In genomic region chr6:54327631-54328030, GRCh38 we compare ENCODE assay signal across 17 cellular contexts. TPM values are rescaled to one million over a fixed set of nuclear protein-coding genes. Genes with fewer than 3 reads are reported as not detected.
A peak's percentile ranks its signal among the peaks of the same experiment; 100 is the strongest.
DNase-seq lines count a peak whose midpoint lies in the region; ATAC-seq, FAIRE-seq and TF ChIP-seq lines count a peak whose summit lies in the region.
"Had no signal": no experiment of that assay in that cellular context is flagged by ENCODE, and none has a peak within 500 bp of the region (broad histone marks: within the 10 kb centered on the region; RNA-seq: fewer than 3 reads in every experiment).

No MANE protein-coding gene starts in this region.

- H3K4me3 Mint-ChIP-seq in activated CD4-positive, alpha-beta T cell treated with anti-CD3 and anti-CD28 coated beads for 36 hours, result no peak overlapping the region
- H3K4me3 Mint-ChIP-seq: CD14-positive monocyte had no signal

- no peak overlapping the region for H3K23ac ChIP-seq in H1 (ENCODE audit: insufficient read length)

- no peak overlapping the region for H4K5ac ChIP-seq in H1 (ENCODE audit: insufficient read length, low read depth, low read length)

- no peaks in the 10 kb centered on the region for H3K79me1 ChIP-seq in H1 (ENCODE audit: low read depth, low read length)

- no peak overlapping the region for H3K27ac ChIP-seq in HEK293 (ENCODE audit: extremely low read depth, low read depth, low read length)
- H3K27ac ChIP-seq in H1 (ENCODE audit: low read depth, low read length), result no peak overlapping the region
- H3K27ac ChIP-seq in suprapubic skin, result no peak overlapping the region

- 93% methylated on average over 7 of the region's 7 CpGs; no CpG with 5 or more reads in 1 of the 2 experiments for WGBS in H1 (ENCODE audit: extremely low coverage in 1 of 2, insufficient coverage in 1 of 2, insufficient read length in 1 of 2, insufficient replicate concordance in 2 of 2, low coverage in 1 of 2, low lambda C conversion rate in 2 of 2, missing lambda C conversion rate in 1 of 2), 2 experiments
- WGBS in suprapubic skin, result 93% methylated on average over 2 of the region's 7 CpGs

- H3K4me3 ChIP-seq in HEK293 (ENCODE audit: low read depth, low read length) (no peak overlapping the region), H1 (ENCODE audit: extremely low read depth in 1 of 4, insufficient read depth in 2 of 4, low read depth in 3 of 4, low read length in 4 of 4) (no peak overlapping the region), suprapubic skin (no peak overlapping the region)

- H4K91ac ChIP-seq in H1 (replicated peaks; ENCODE audit: insufficient read length, low read length), result no peak overlapping the region

- no peaks in the 10 kb centered on the region for H3K4me1 Mint-ChIP-seq in activated CD4-positive, alpha-beta T cell treated with anti-CD3 and anti-CD28 coated beads for 36 hours
- H3K4me1 Mint-ChIP-seq: CD14-positive monocyte had no signal

- intact Hi-C loops in activated CD4-positive, alpha-beta T cell treated with anti-CD3 and anti-CD28 coated beads for 36 hours (cut with DNase I, micrococcal nuclease), result no loop called here

- H3K18ac ChIP-seq in H1 (ENCODE audit: extremely low read depth, low read length), result no peak overlapping the region

- H3K9ac ChIP-seq in H1 (replicated peaks in 1 of 4; ENCODE audit: extremely low read depth in 1 of 4, low read depth in 3 of 4, low read length in 3 of 4), result no peak overlapping the region

- DNase-seq in NCI-H69 (lab: John Stamatoyannopoulos, UW) (peak; percentile 18), H1 (ENCODE audit: low read depth in 1 of 2, low spot score in 2 of 2) (no peak), C1 segment of cervical spinal cord (lab: John Stamatoyannopoulos, UW) (no peak), D721Med (ENCODE audit: insufficient read length, low spot score) (no peak), suprapubic skin (ENCODE audit: low spot score in 2 of 2) (no peak)
- DNase-seq in activated CD4-positive, alpha-beta T cell treated with anti-CD3 and anti-CD28 coated beads for 36 hours, result no peak
- DNase-seq: AML-193, GF-D8, H7, NCI-H2227 treated with DMSO at 0.1 percent for 48 hours, Right ventricle myocardium superior, SW 1271 had no signal

- no peaks in the 10 kb centered on the region for H3K23me2 ChIP-seq in H1 (ENCODE audit: low read depth, low read length)

- no peaks in the 10 kb centered on the region for H3K36me3 Mint-ChIP-seq in activated CD4-positive, alpha-beta T cell treated with anti-CD3 and anti-CD28 coated beads for 36 hours (ENCODE audit: low read depth)
- H3K36me3 Mint-ChIP-seq: CD14-positive monocyte had no signal

- H3K9me3 Mint-ChIP-seq in activated CD4-positive, alpha-beta T cell treated with anti-CD3 and anti-CD28 coated beads for 36 hours (ENCODE audit: low read depth), result peaks cover 19% of the 10 kb centered on the region

- no peaks in the 10 kb centered on the region for H3K79me2 ChIP-seq in H1 (ENCODE audit: control insufficient read depth in 1 of 2, insufficient read depth in 2 of 2, low read length in 2 of 2)

- no peak overlapping the region for H4K8ac ChIP-seq in H1 (ENCODE audit: extremely low read depth, insufficient read depth, low read length)

- FAIRE-seq in H1 (lab: Jason Lieb, UNC) (no peak), D721Med (lab: Jason Lieb, UNC) (no peak)
- FAIRE-seq: GM19239, RCC 7860 had no signal

- no peak overlapping the region for H3K27ac Mint-ChIP-seq in activated CD4-positive, alpha-beta T cell treated with anti-CD3 and anti-CD28 coated beads for 36 hours
- H3K27ac Mint-ChIP-seq: CD14-positive monocyte had no signal

- H2BK15ac ChIP-seq in H1 (ENCODE audit: low read length), result no peak overlapping the region

- H3K14ac ChIP-seq in H1 (ENCODE audit: insufficient read length), result no peak overlapping the region

- TF ChIP-seq EP300 in H1 (IDR thresholded peaks at IDR 0.05; ENCODE audit: borderline replicate concordance in 1 of 2, low read depth in 2 of 2, low read length in 2 of 2), result no peak
- no peak for TF ChIP-seq EP300 in suprapubic skin (IDR thresholded peaks at IDR 0.05)

- no peak for ATAC-seq in activated CD4-positive, alpha-beta T cell treated with anti-CD3 and anti-CD28 coated beads for 36 hours

- H3K9me3 ChIP-seq in HEK293 (ENCODE audit: control insufficient read depth, insufficient read depth, low read depth, low read length) (no peaks in the 10 kb centered on the region), H1 (ENCODE audit: insufficient read depth in 2 of 2, low read depth in 1 of 2, low read length in 1 of 2) (no peaks in the 10 kb centered on the region), suprapubic skin (no peaks in the 10 kb centered on the region)

- H2AFZ ChIP-seq in H1 (ENCODE audit: low read length), result peak overlapping the region; percentile 53; the same call in 1 of the 2 replicates

- no peaks in the 10 kb centered on the region for H3K36me3 ChIP-seq in HEK293 (ENCODE audit: control insufficient read depth in 2 of 2, insufficient read depth in 1 of 2, low read length in 2 of 2)
- H3K36me3 ChIP-seq in H1 (ENCODE audit: control insufficient read depth in 2 of 4, insufficient read depth in 4 of 4, low read length in 3 of 4), result no peaks in the 10 kb centered on the region
- H3K36me3 ChIP-seq in suprapubic skin, result no peaks in the 10 kb centered on the region

- no peak for TF ChIP-seq RAD21 in H1 (IDR thresholded peaks at IDR 0.05 in 1 of 2, conservative IDR thresholded peaks at IDR 0.05 in 1 of 2; ENCODE audit: low read depth in 2 of 2, low read length in 2 of 2)

- no peak overlapping the region for H3K4ac ChIP-seq in H1 (replicated peaks; ENCODE audit: insufficient read length, low read depth, low read length)

- H4K20me1 ChIP-seq in H1 (replicated peaks in 1 of 2; ENCODE audit: control insufficient read depth in 1 of 2, insufficient read depth in 2 of 2, low read length in 2 of 2), result no peaks in the 10 kb centered on the region

- no peak overlapping the region for H2AK5ac ChIP-seq in H1 (ENCODE audit: low read depth, low read length)

- CTCF ChIA-PET in HEK293 (lab: Yijun Ruan, JAX) (interaction anchor here (1.1 kb wide), 1 partner anchor 9 kb away, joined by 3 read pairs; no protein-coding TSS in a partner anchor), H1 (lab: Charles Lee; ENCODE audit: partially characterized antibody) (no interaction called here)
- CTCF ChIA-PET in activated CD4-positive, alpha-beta T cell treated with anti-CD3 and anti-CD28 coated beads for 36 hours (lab: Charles Lee), result no interaction called here

- TF ChIP-seq CTCF in HEK293 (tag by site-specific recombination; IDR thresholded peaks at IDR 0.05) (no peak), H1 (IDR thresholded peaks at IDR 0.05; ENCODE audit: control extremely low read depth in 1 of 3, insufficient read depth in 1 of 3, low read depth in 1 of 3, low read length in 3 of 3) (no peak), D721Med (IDR thresholded peaks at IDR 0.05; ENCODE audit: insufficient read depth, missing control alignments) (no peak), suprapubic skin (IDR thresholded peaks at IDR 0.05) (no peak)

- no peaks in the 10 kb centered on the region for H3K4me1 ChIP-seq in HEK293 (ENCODE audit: control insufficient read depth, insufficient read depth, low read length)
- no peaks in the 10 kb centered on the region for H3K4me1 ChIP-seq in H1 (replicated peaks in 1 of 4; ENCODE audit: control insufficient read depth in 3 of 4, insufficient read depth in 4 of 4, low read length in 3 of 4)
- no peaks in the 10 kb centered on the region for H3K4me1 ChIP-seq in suprapubic skin

- no peaks in the 10 kb centered on the region for H3K27me3 ChIP-seq in H1 (replicated peaks in 1 of 4; ENCODE audit: control insufficient read depth in 3 of 4, extremely low read depth in 1 of 4, insufficient read depth in 3 of 4, low read length in 3 of 4)
- H3K27me3 ChIP-seq in suprapubic skin, result no peaks in the 10 kb centered on the region

- no peak overlapping the region for H2BK120ac ChIP-seq in H1 (replicated peaks; ENCODE audit: low read depth, low read length)

- no peak overlapping the region for H2BK5ac ChIP-seq in H1 (ENCODE audit: low read depth, low read length)

- no peak overlapping the region for H2BK12ac ChIP-seq in H1 (ENCODE audit: low read depth, low read length)

- POLR2A ChIA-PET in HEK293 (lab: Yijun Ruan, JAX) (no interaction called here), H1 (lab: Charles Lee; ENCODE audit: partially characterized antibody) (no interaction called here)
- POLR2A ChIA-PET in activated CD4-positive, alpha-beta T cell treated with anti-CD3 and anti-CD28 coated beads for 36 hours (lab: Charles Lee), result no interaction called here

- H2BK20ac ChIP-seq in H1 (ENCODE audit: low read length), result no peak overlapping the region

- H3K4me2 ChIP-seq in H1 (ENCODE audit: insufficient read depth in 1 of 2, low read depth in 2 of 2, low read length in 2 of 2), result no peak overlapping the region

- no peak for TF ChIP-seq POLR2A in H1 (IDR thresholded peaks at IDR 0.05; ENCODE audit: control extremely low read depth in 1 of 2, low read depth in 2 of 2, low read length in 2 of 2)
- no peak for TF ChIP-seq POLR2A in suprapubic skin (IDR thresholded peaks at IDR 0.05)

- H3K56ac ChIP-seq in H1 (replicated peaks; ENCODE audit: insufficient read length, low read depth, low read length), result no peak overlapping the region

- no peaks in the 10 kb centered on the region for H3K27me3 Mint-ChIP-seq in activated CD4-positive, alpha-beta T cell treated with anti-CD3 and anti-CD28 coated beads for 36 hours

TF ChIP-seq in HEK293, 187 proteins besides CTCF, POLR2A, EP300 and RAD21:
- TF ChIP-seq ZNF785 (tag by site-specific recombination; IDR thresholded peaks at IDR 0.05) (no peak), ZFHX2 (tag by site-specific recombination; conservative IDR thresholded peaks at IDR 0.05) (peak; percentile 45), KLF1 (tag by site-specific recombination; IDR thresholded peaks at IDR 0.05) (peak; percentile 80)

TF ChIP-seq in H1, 55 proteins besides CTCF, POLR2A, EP300 and RAD21 (continues in another document):
- no peak for TF ChIP-seq E2F6 (IDR thresholded peaks at IDR 0.05)
- no peak for TF ChIP-seq POLR2AphosphoS5 (IDR thresholded peaks at IDR 0.05; ENCODE audit: low read depth, low read length)

RNA-seq across cellular contexts. Expression of gene TINAG, which starts 19.4 kb away (rescaled TPM):
- not detected in 2 replicates for total RNA-seq in H1 (2021; fragmentation: NEBNext Ultra II Directional; extraction: Animal tissue kit (Norgen Biotek cat#: 25700))
- polyA plus RNA-seq in H1 (2011; rRNA removed), result not detected in 2 replicates
- polyA plus RNA-seq in H1 (2011; cell fraction: cytosol; rRNA removed), result not detected
- polyA plus RNA-seq in H1 (2011; cell fraction: nucleus; rRNA removed), result not detected
- polyA plus RNA-seq in H1 (2012, experiment 1 of 2), result not detected in 4 replicates
- not detected for polyA plus RNA-seq in H1 (2012, experiment 2 of 2)
- not detected for polyA plus RNA-seq in H1 (2013, experiment 1 of 2)
- not detected for polyA plus RNA-seq in H1 (2013, experiment 2 of 2)
- not detected in 2 replicates for polyA minus RNA-seq in H1 (2011; rRNA and poly(A)+ RNA removed)
- not detected for polyA minus RNA-seq in H1 (2011; cell fraction: cytosol; rRNA and poly(A)+ RNA removed)
- polyA minus RNA-seq in H1 (2011; cell fraction: nucleus; rRNA and poly(A)+ RNA removed), result not detected
- not detected for total RNA-seq in suprapubic skin
- not detected for total RNA-seq in activated CD4-positive, alpha-beta T cell treated with anti-CD3 and anti-CD28 coated beads for 36 hours
- total RNA-seq: H7; T-helper 2 cell treated with Interferon-gamma antibody and Interleukin-4, amounts not matched to agents 100 ng/mL and 5 ng/mL, for 36 hours had no signal
- polyA plus RNA-seq: CD14-positive monocyte had no signal
